18 cellular contexts compared by ENCODE assay signal in the genomic region with DNA sequence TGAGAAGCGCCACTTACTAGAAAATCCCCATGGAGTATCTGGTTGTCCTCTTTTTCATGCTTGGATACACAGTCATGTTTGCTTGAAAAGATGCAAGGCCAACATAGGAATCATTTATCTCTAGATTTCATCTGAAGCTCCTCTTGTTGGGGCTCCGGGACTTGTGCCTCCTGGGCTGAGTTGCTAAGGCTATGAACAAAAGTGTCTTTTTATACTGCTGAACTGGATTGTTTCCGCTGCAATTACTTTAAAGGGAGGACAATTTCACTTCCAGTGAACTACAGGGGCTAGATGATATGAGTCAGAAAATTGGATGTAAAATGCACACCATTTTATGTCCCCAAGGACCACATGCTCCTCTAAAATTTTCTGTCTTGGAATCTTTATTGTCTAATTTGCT.
A peak's percentile ranks its signal among the peaks of the same experiment; 100 is the strongest.
DNase-seq lines count a peak whose midpoint lies in the region; ATAC-seq and TF ChIP-seq lines count a peak whose summit lies in the region.
"Had no signal": no experiment of that assay in that cellular context is flagged by ENCODE, and none has a peak within 500 bp of the region (broad histone marks: within the 10 kb centered on the region; RNA-seq: fewer than 3 reads in every experiment).

No MANE protein-coding gene starts in this region.

- H3K27ac ChIP-seq in upper lobe of left lung = no peak overlapping the region
- H3K27ac ChIP-seq: BLaER1 treated with 17β-estradiol and CSF1 and Interleukin-3, amounts not matched to agents 10 nM and 100 nM had no signal

- DNase-seq in COLO829 (ENCODE audit: low spot score) (peak; percentile 86), SK-MEL-5 (ENCODE audit: low read depth, low spot score) (peak; percentile 58), medulla oblongata (ENCODE audit: extremely low spot score) (peak; percentile 16), upper lobe of left lung (no peak)
- no peak for DNase-seq in activated CD8-positive, alpha-beta memory T cell treated with anti-CD3 and anti-CD28 coated beads, Interleukin-2, amount 50 U/mL, for 48 hours
- DNase-seq: BE2C; Calu3; CD4-positive, alpha-beta T cell; CD8-positive, alpha-beta memory T cell; COR-L47; DMS53; DMS79 treated with DMSO at 0.1 percent for 48 hours; GF-D8; H9 had no signal

- H3K4me3 ChIP-seq in upper lobe of left lung = no peak overlapping the region
- H3K4me3 ChIP-seq: BLaER1 treated with 17β-estradiol and CSF1 and Interleukin-3, amounts not matched to agents 10 nM and 100 nM; GM23338 had no signal

- no peaks in the 10 kb centered on the region for H3K36me3 ChIP-seq in upper lobe of left lung
- H3K36me3 ChIP-seq: BE2C; BLaER1 treated with 17β-estradiol and CSF1 and Interleukin-3, amounts not matched to agents 10 nM and 100 nM had no signal

- 96 to 100% methylated on average over 3 of the region's 3 CpGs for WGBS in upper lobe of left lung, 2 donors

- no peaks in the 10 kb centered on the region for H3K9me3 ChIP-seq in upper lobe of left lung
- H3K9me3 ChIP-seq: BE2C; BLaER1 treated with 17β-estradiol and CSF1 and Interleukin-3, amounts not matched to agents 10 nM and 100 nM had no signal

- no peaks in the 10 kb centered on the region for H3K27me3 ChIP-seq in upper lobe of left lung
- H3K27me3 ChIP-seq: BLaER1 treated with 17β-estradiol and CSF1 and Interleukin-3, amounts not matched to agents 10 nM and 100 nM had no signal

- no peaks in the 10 kb centered on the region for H3K4me1 ChIP-seq in upper lobe of left lung
- H3K4me1 ChIP-seq: BE2C; BLaER1 treated with 17β-estradiol and CSF1 and Interleukin-3, amounts not matched to agents 10 nM and 100 nM had no signal

- no peak for TF ChIP-seq POLR2A in upper lobe of left lung (IDR thresholded peaks at IDR 0.05)

- TF ChIP-seq EP300 in upper lobe of left lung (IDR thresholded peaks at IDR 0.05) = no peak

- in situ Hi-C loops in SK-MEL-5 (cut with HindIII; ENCODE audit: low pct_unique_long_range_greater_than_20kb, low sequenced_read_pairs) = no loop called here

- no peak for TF ChIP-seq CTCF in upper lobe of left lung (IDR thresholded peaks at IDR 0.05)

- ATAC-seq in upper lobe of left lung (ENCODE audit: low FRiP score in 2 of 2) = no peak
- ATAC-seq in GM18519 (IDR thresholded peaks at IDR 0.05; ENCODE audit: low FRiP score, unreplicated experiment) = no peak
- ATAC-seq: GM23338, HCT116 had no signal

Comparison
In these comparisons a context has a peak if more than half of its experiments do, and no peak if none do; other contexts are left out.
1. DNase-seq: peak in COLO829 (single experiment), SK-MEL-5 (single experiment) and medulla oblongata (single experiment); none in upper lobe of left lung (0 of 2) and activated CD8-positive, alpha-beta memory T cell treated with anti-CD3 and anti-CD28 coated beads, Interleukin-2, amount 50 U/mL, for 48 hours (single experiment).